ENCODE assay signal across 8 cellular contexts in the genomic region with DNA sequence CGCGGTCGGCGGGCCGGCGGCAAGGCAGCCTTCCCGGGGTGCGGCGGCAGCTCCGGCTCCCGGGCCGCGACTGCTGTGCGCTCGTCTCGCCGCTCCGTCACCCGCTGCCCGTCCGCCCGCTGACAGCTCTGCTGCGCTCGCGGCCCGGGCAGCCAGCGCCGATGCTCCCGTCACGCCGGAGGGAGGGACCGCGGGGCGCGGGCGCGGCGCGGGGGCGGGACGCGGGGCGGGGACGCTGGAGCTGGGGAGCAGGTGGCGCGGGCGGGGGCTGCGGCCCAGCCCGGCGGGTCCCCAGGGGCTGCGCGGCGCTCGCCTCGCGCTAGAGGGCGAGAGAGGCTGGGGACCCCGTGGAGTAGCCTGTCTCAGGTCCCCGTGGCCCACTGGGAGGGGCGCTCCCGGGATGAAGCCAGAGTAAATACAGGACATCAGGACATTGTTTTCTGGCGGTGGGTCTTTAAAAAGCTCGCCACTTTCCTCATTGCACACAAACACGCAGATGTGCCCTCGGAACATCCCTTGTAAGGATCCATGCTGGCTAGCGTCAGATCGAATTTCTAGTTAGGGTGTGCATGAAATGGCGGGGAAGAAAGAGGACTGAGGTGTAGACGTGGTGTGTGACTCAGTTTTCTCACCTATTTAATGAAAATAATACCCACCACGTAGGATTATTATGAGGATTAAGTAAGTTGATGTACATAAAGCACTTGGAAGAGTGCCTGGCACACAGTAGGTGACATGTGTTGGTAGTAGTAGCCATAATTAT. TPM values are rescaled to one million over a fixed set of nuclear protein-coding genes. Genes with fewer than 3 reads are reported as not detected.
DNase-seq lines count a peak whose midpoint lies in the region; ATAC-seq and TF ChIP-seq lines count a peak whose summit lies in the region.

A gene with protein sequence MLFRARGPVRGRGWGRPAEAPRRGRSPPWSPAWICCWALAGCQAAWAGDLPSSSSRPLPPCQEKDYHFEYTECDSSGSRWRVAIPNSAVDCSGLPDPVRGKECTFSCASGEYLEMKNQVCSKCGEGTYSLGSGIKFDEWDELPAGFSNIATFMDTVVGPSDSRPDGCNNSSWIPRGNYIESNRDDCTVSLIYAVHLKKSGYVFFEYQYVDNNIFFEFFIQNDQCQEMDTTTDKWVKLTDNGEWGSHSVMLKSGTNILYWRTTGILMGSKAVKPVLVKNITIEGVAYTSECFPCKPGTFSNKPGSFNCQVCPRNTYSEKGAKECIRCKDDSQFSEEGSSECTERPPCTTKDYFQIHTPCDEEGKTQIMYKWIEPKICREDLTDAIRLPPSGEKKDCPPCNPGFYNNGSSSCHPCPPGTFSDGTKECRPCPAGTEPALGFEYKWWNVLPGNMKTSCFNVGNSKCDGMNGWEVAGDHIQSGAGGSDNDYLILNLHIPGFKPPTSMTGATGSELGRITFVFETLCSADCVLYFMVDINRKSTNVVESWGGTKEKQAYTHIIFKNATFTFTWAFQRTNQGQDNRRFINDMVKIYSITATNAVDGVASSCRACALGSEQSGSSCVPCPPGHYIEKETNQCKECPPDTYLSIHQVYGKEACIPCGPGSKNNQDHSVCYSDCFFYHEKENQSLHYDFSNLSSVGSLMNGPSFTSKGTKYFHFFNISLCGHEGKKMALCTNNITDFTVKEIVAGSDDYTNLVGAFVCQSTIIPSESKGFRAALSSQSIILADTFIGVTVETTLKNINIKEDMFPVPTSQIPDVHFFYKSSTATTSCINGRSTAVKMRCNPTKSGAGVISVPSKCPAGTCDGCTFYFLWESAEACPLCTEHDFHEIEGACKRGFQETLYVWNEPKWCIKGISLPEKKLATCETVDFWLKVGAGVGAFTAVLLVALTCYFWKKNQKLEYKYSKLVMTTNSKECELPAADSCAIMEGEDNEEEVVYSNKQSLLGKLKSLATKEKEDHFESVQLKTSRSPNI (minus strand): TSS at position 130 of the 763 bp plus-strand sequence. CDS start 141 bp downstream, outside the sequence.

- H3K27ac ChIP-seq in RWPE1 (peak within 1 kb of the TSS; percentile 65), foreskin keratinocyte (no peak within 1 kb of the TSS)

- POLR2A ChIA-PET in RWPE1 (lab: Yijun Ruan, JAX; ENCODE audit: low non-redundant PET): no interaction called here

- H3K4me3 Mint-ChIP-seq in neural crest cell: peak within 1 kb of the TSS; percentile 90

- H3K4me1 Mint-ChIP-seq in neural crest cell: peaks cover 18% of the 10 kb centered on the region

- peak; percentile 76 for TF ChIP-seq CTCF in RWPE1 (conservative IDR thresholded peaks at IDR 0.05; ENCODE audit: low read depth)
- peak; percentile 41 for TF ChIP-seq CTCF in foreskin keratinocyte (conservative IDR thresholded peaks at IDR 0.05)
- peak; percentile 68 for TF ChIP-seq CTCF in neural crest cell (conservative IDR thresholded peaks at IDR 0.05)

- H3K4me1 ChIP-seq in foreskin keratinocyte: peaks cover 3% of the 10 kb centered on the region

- peak; percentile 90 for ATAC-seq in GM21619 (IDR thresholded peaks at IDR 0.05; ENCODE audit: unreplicated experiment)
- peak; percentile 92 for ATAC-seq in foreskin keratinocyte

- DNase-seq in DMS79 treated with DMSO at 0.1 percent for 48 hours (lab: John Stamatoyannopoulos, UW): peak; percentile 73
- DNase-seq in Jurkat, Clone E6-1 (ENCODE audit: low read depth, low spot score): peak; percentile 45
- DNase-seq in RWPE1 (ENCODE audit: low spot score): peak; percentile 66
- DNase-seq in activated effector memory CD4-positive, alpha-beta T cell treated with anti-CD3 and anti-CD28 coated beads, Interleukin-2, amount 50 U/mL, for 16 hours: peak; percentile 93
- no peak for DNase-seq in foreskin keratinocyte
- peak; percentile 83 for DNase-seq in neural crest cell (ENCODE audit: low read depth, low spot score)
- peak; percentile 9 for DNase-seq in stromal cell of bone marrow (ENCODE audit: low read depth)

- CTCF ChIA-PET in RWPE1 (lab: Yijun Ruan, JAX): interaction anchor here (0.6 to 1.9 kb wide), 3 partner anchors 89 to 590 kb away, joined by 3 to 7 read pairs (median 3); a partner anchor contains a TSS

- peak within 1 kb of the TSS; percentile 55 for H3K4me3 ChIP-seq in Jurkat, Clone E6-1 (ENCODE audit: low read length)

- no peaks in the 10 kb centered on the region for H3K9me3 Mint-ChIP-seq in neural crest cell

- H3K27me3 ChIP-seq in foreskin keratinocyte: peaks cover 25% of the 10 kb centered on the region

- H3K36me3 Mint-ChIP-seq in neural crest cell (ENCODE audit: low read depth): no peaks in the 10 kb centered on the region

- peaks cover 9% of the 10 kb centered on the region for H3K27me3 Mint-ChIP-seq in neural crest cell (ENCODE audit: low read depth)

- peak within 1 kb of the TSS; percentile 44 for H3K27ac Mint-ChIP-seq in neural crest cell (ENCODE audit: unreplicated experiment)

RNA-seq across cellular contexts. Expression of the gene that starts here (rescaled TPM):
- polyA plus RNA-seq in Jurkat, Clone E6-1 (2012; ENCODE audit: insufficient read depth, insufficient read length): 25.2 TPM
- total RNA-seq in foreskin keratinocyte: 2.8 and 3.7 TPM in 2 replicates
- polyA plus RNA-seq in foreskin keratinocyte: 0.73 and 1.3 TPM in 2 replicates
- total RNA-seq in neural crest cell: 42.2 and 44.4 TPM in 2 replicates

Comparison
In these comparisons a context has a peak if more than half of its experiments do, and no peak if none do; other contexts are left out.
1. DNase-seq: peak in DMS79 treated with DMSO at 0.1 percent for 48 hours (single experiment), Jurkat, Clone E6-1 (single experiment), RWPE1 (single experiment), activated effector memory CD4-positive, alpha-beta T cell treated with anti-CD3 and anti-CD28 coated beads, Interleukin-2, amount 50 U/mL, for 16 hours (single experiment), neural crest cell (single experiment) and stromal cell of bone marrow (single experiment); none in foreskin keratinocyte (0 of 2).
2. Peak in every context shown above with its lines, with median percentiles within 50 percentile points of each other: CTCF ChIP-seq.